25 cellular contexts compared by ENCODE assay signal in genomic region chr2:158810761-158811470, GRCh38. TPM values are rescaled to one million over a fixed set of nuclear protein-coding genes. Genes with fewer than 3 reads are reported as not detected.
DNase-seq lines count a peak whose midpoint lies in the region; ATAC-seq lines count a peak whose summit lies in the region.
"Had no signal": no experiment of that assay in that cellular context is flagged by ENCODE, and none has a peak within 500 bp of the region (broad histone marks: within the 10 kb centered on the region; RNA-seq: fewer than 3 reads in every experiment).

No MANE protein-coding gene starts in this region.

- no peaks in the 10 kb centered on the region for H3K9me3 Mint-ChIP-seq in activated naive CD4-positive, alpha-beta T cell treated with anti-CD3 and anti-CD28 coated beads, Interleukin-2, amount 50 U/mL, for 72 hours
- H3K9me3 Mint-ChIP-seq: CD4-positive, alpha-beta memory T cell had no signal

- no peak overlapping the region for H3K27ac Mint-ChIP-seq in activated naive CD4-positive, alpha-beta T cell treated with anti-CD3 and anti-CD28 coated beads, Interleukin-2, amount 50 U/mL, for 72 hours
- H3K27ac Mint-ChIP-seq: CD4-positive, alpha-beta memory T cell had no signal

- DNase-seq in NCI-H2171 treated with DMSO at 0.1 percent for 48 hours (lab: John Stamatoyannopoulos, UW), result peak; percentile 22
- no peak for DNase-seq in NCI-H2171 (lab: John Stamatoyannopoulos, UW)
- DNase-seq in left kidney (ENCODE audit: low read depth, low spot score), result peak; percentile 91
- no peak for DNase-seq in sciatic nerve (ENCODE audit: low spot score)
- DNase-seq in activated naive CD4-positive, alpha-beta T cell treated with anti-CD3 and anti-CD28 coated beads, Interleukin-2, amount 50 U/mL, for 72 hours (ENCODE audit: low spot score in 2 of 2), result no peak
- no peak for DNase-seq in posterior cingulate gyrus
- no peak for DNase-seq in stimulated activated naive CD8-positive, alpha-beta T cell treated with anti-CD3 and anti-CD28 coated beads, Interleukin-15, Interleukin-2, amounts not matched to agents 100 U/mL and 50 U/mL, for 24 hours
- DNase-seq: 8988T; BE2C; CD4-positive, alpha-beta memory T cell; GF-D8; HCEC 1CT; IMR-90; Kasumi-1; MM.1S; NCI-H1092; NCI-H1436 treated with DMSO at 0.1 percent for 48 hours; NCI-H2029; NCI-H2227 treated with DMSO at 0.1 percent for 48 hours; NCI-H510A treated with DMSO at 0.1 percent for 48 hours; NCI-H774; OCI-M1; SHP77 had no signal

- intact Hi-C loops in sciatic nerve (cut with DNase I) (no loop called here), posterior cingulate gyrus (cut with DNase I) (no loop called here)

- no peaks in the 10 kb centered on the region for H3K36me3 Mint-ChIP-seq in activated naive CD4-positive, alpha-beta T cell treated with anti-CD3 and anti-CD28 coated beads, Interleukin-2, amount 50 U/mL, for 72 hours
- H3K36me3 Mint-ChIP-seq: CD4-positive, alpha-beta memory T cell had no signal

- ATAC-seq in sciatic nerve (peak; percentile 38), GM19324 (IDR thresholded peaks at IDR 0.05; ENCODE audit: low FRiP score, unreplicated experiment) (no peak)
- no peak for ATAC-seq in activated naive CD4-positive, alpha-beta T cell treated with anti-CD3 and anti-CD28 coated beads, Interleukin-2, amount 50 U/mL, for 72 hours
- no peak for ATAC-seq in stimulated activated naive CD8-positive, alpha-beta T cell treated with anti-CD3 and anti-CD28 coated beads, Interleukin-15, Interleukin-2, amounts not matched to agents 100 U/mL and 50 U/mL, for 24 hours

RNA-seq across cellular contexts. Expression of gene DAPL1, which starts 15.8 kb away (rescaled TPM):
- not detected for total RNA-seq in sciatic nerve
- not detected for total RNA-seq in activated naive CD4-positive, alpha-beta T cell treated with anti-CD3 and anti-CD28 coated beads, Interleukin-2, amount 50 U/mL, for 72 hours
- total RNA-seq: CD4-positive, alpha-beta memory T cell; IMR-90; RPMI7951 had no signal

Comparison
In these comparisons a context has a peak if more than half of its experiments do, and no peak if none do; other contexts are left out.
1. DNase-seq: peak in NCI-H2171 treated with DMSO at 0.1 percent for 48 hours (single experiment) and left kidney (single experiment); none in NCI-H2171 (single experiment), sciatic nerve (single experiment), activated naive CD4-positive, alpha-beta T cell treated with anti-CD3 and anti-CD28 coated beads, Interleukin-2, amount 50 U/mL, for 72 hours (0 of 2), posterior cingulate gyrus (0 of 10) and stimulated activated naive CD8-positive, alpha-beta T cell treated with anti-CD3 and anti-CD28 coated beads, Interleukin-15, Interleukin-2, amounts not matched to agents 100 U/mL and 50 U/mL, for 24 hours (single experiment).